10 cellular contexts compared by ENCODE assay signal in genomic region chr9:21235468-21236359, GRCh38. TPM values are rescaled to one million over a fixed set of nuclear protein-coding genes. Genes with fewer than 3 reads are reported as not detected.
DNase-seq lines count a peak whose midpoint lies in the region; ATAC-seq, FAIRE-seq and TF ChIP-seq lines count a peak whose summit lies in the region.
"Not testable (repeated sequence)": the region's sequence is repeated elsewhere in the genome, so short reads cannot be mapped to it uniquely, and the experiment has no call there.
"Had no signal": no experiment of that assay in that cellular context is flagged by ENCODE, and none has a peak within 500 bp of the region (broad histone marks: within the 10 kb centered on the region; RNA-seq: fewer than 3 reads in every experiment).

No MANE protein-coding gene starts in this region.

- H3K27ac Mint-ChIP-seq in stimulated activated memory B cell treated with anti-CD40 and anti-IgM and Interleukin-4, amounts not matched to agents 10 μg/mL and 1 μg/mL and 100 μg/mL, for 72 hours: not testable (repeated sequence)

- not testable (repeated sequence) for H3K4me1 Mint-ChIP-seq in stimulated activated memory B cell treated with anti-CD40 and anti-IgM and Interleukin-4, amounts not matched to agents 10 μg/mL and 1 μg/mL and 100 μg/mL, for 72 hours

- not testable (repeated sequence) for H3K4me3 ChIP-seq in kidney (ENCODE audit: low read length in 2 of 2)

- not testable (repeated sequence) for H3K9ac ChIP-seq in kidney (ENCODE audit: low read length in 2 of 2)

- ATAC-seq in GM19438 (IDR thresholded peaks at IDR 0.05; ENCODE audit: low read depth, unreplicated experiment) (peak; percentile 88), HG03060 (IDR thresholded peaks at IDR 0.05; ENCODE audit: low read depth, unreplicated experiment) (peak; percentile 71)
- ATAC-seq in stimulated activated memory B cell treated with anti-CD40 and anti-IgM and Interleukin-4, amounts not matched to agents 10 μg/mL and 1 μg/mL and 100 μg/mL, for 72 hours: peak; percentile 77

- not testable (repeated sequence) for H3K9me3 ChIP-seq in kidney (ENCODE audit: control insufficient read depth in 1 of 2, low read length in 2 of 2)

- H3K9me3 Mint-ChIP-seq in stimulated activated memory B cell treated with anti-CD40 and anti-IgM and Interleukin-4, amounts not matched to agents 10 μg/mL and 1 μg/mL and 100 μg/mL, for 72 hours: not testable (repeated sequence)

- not testable (repeated sequence) for H3K27me3 Mint-ChIP-seq in stimulated activated memory B cell treated with anti-CD40 and anti-IgM and Interleukin-4, amounts not matched to agents 10 μg/mL and 1 μg/mL and 100 μg/mL, for 72 hours

- FAIRE-seq in kidney (lab: Jason Lieb, UNC): peak; percentile 6

- H3K27ac ChIP-seq in kidney (ENCODE audit: low read depth in 2 of 2, low read length in 2 of 2): not testable (repeated sequence)

- H3K36me3 Mint-ChIP-seq in stimulated activated memory B cell treated with anti-CD40 and anti-IgM and Interleukin-4, amounts not matched to agents 10 μg/mL and 1 μg/mL and 100 μg/mL, for 72 hours: not testable (repeated sequence)

- TF ChIP-seq CTCF in kidney (IDR thresholded peaks at IDR 0.05; ENCODE audit: borderline replicate concordance, extremely low read depth, insufficient read depth): peak; percentile 52

- DNase-seq in DMS53 treated with DMSO at 0.1 percent for 48 hours (lab: John Stamatoyannopoulos, UW; ENCODE audit: unreplicated experiment) (peak; percentile 49), NCI-H146 (lab: John Stamatoyannopoulos, UW) (peak; percentile 14), SW480 (ENCODE audit: low spot score) (peak; percentile 63), cerebellar cortex (ENCODE audit: low spot score) (peak; percentile 48)
- DNase-seq in kidney: not testable (repeated sequence)

- intact Hi-C loops in kidney (cut with DNase I): not testable (repeated sequence)

- not testable (repeated sequence) for H3K4me1 ChIP-seq in kidney (ENCODE audit: control insufficient read depth in 1 of 2, insufficient read depth in 1 of 2, low read depth in 1 of 2, low read length in 2 of 2)

- H3K4me3 Mint-ChIP-seq in stimulated activated memory B cell treated with anti-CD40 and anti-IgM and Interleukin-4, amounts not matched to agents 10 μg/mL and 1 μg/mL and 100 μg/mL, for 72 hours: not testable (repeated sequence)

- H3K36me3 ChIP-seq in kidney (ENCODE audit: control insufficient read depth in 1 of 2, insufficient read depth in 2 of 2, low read length in 2 of 2): not testable (repeated sequence)

RNA-seq across cellular contexts. Expression of gene IFNA14, which starts 4.1 kb away (rescaled TPM):
- total RNA-seq in kidney: not detected
- polyA plus RNA-seq in kidney (ENCODE audit: insufficient read depth, low read depth, low replicate concordance): not detected
- total RNA-seq: activated CD4-positive, alpha-beta memory T cell treated with anti-CD3 and anti-CD28 coated beads, Interleukin-2, amount 10 ng/mL, durations not matched to agents 7 days and 5 days; K562 had no signal
- polyA plus RNA-seq: K562 had no signal

RNA-seq across cellular contexts. Expression of gene IFNA17, which starts 7.7 kb away (rescaled TPM):
- total RNA-seq in kidney: not detected
- polyA plus RNA-seq in kidney (ENCODE audit: insufficient read depth, low read depth, low replicate concordance): not detected
- total RNA-seq: activated CD4-positive, alpha-beta memory T cell treated with anti-CD3 and anti-CD28 coated beads, Interleukin-2, amount 10 ng/mL, durations not matched to agents 7 days and 5 days; K562 had no signal
- polyA plus RNA-seq: K562 had no signal

RNA-seq across cellular contexts. Expression of gene IFNA16, which starts 18.6 kb away (rescaled TPM):
- not detected for total RNA-seq in kidney
- polyA plus RNA-seq in kidney (ENCODE audit: insufficient read depth, low read depth, low replicate concordance): not detected
- total RNA-seq: activated CD4-positive, alpha-beta memory T cell treated with anti-CD3 and anti-CD28 coated beads, Interleukin-2, amount 10 ng/mL, durations not matched to agents 7 days and 5 days; K562 had no signal
- polyA plus RNA-seq: K562 had no signal

RNA-seq across cellular contexts. Expression of gene IFNA10, which starts 28.8 kb away (rescaled TPM):
- total RNA-seq in kidney: not detected
- polyA plus RNA-seq in kidney (ENCODE audit: insufficient read depth, low read depth, low replicate concordance): not detected
- total RNA-seq: activated CD4-positive, alpha-beta memory T cell treated with anti-CD3 and anti-CD28 coated beads, Interleukin-2, amount 10 ng/mL, durations not matched to agents 7 days and 5 days; K562 had no signal
- polyA plus RNA-seq: K562 had no signal

RNA-seq across cellular contexts. Expression of gene IFNA7, which starts 33.7 kb away (rescaled TPM):
- not detected for total RNA-seq in kidney
- not detected for polyA plus RNA-seq in kidney (ENCODE audit: insufficient read depth, low read depth, low replicate concordance)
- total RNA-seq: activated CD4-positive, alpha-beta memory T cell treated with anti-CD3 and anti-CD28 coated beads, Interleukin-2, amount 10 ng/mL, durations not matched to agents 7 days and 5 days; K562 had no signal
- polyA plus RNA-seq: K562 had no signal
